Comparison of ENCODE assay signal across 16 cellular contexts in the genomic region with DNA sequence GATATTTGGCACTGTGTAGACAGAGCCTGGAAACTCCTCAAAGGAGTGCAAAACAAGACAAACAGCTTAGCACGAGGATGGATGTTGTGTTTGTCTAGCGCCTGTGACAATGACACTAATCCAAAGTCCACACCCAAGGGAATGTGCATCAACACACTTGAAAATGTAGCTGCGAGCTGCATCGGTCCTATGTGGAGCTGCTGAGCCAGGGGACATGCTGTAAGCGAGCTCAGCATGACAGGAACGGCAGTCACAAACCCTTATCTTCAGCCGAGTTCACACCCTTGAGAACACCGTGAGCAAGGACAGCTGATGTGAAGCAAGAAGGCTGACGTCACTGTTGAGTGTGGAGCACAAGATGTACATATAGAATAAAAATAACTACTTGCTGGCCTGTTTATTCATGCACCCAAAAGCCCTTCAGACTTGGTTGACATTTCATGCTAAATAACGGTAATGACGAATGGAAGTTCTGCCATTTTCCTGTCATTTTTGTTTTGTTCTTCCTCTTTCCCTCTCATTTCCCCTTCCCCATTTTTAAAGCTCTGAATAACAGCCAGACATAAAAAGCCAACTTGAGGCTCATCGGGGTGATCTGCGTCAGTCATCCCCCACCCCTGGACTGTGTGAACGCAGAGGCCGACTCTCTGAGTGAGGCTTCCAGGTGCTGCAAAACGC.
DNase-seq lines count a peak whose midpoint lies in the region; ATAC-seq and TF ChIP-seq lines count a peak whose summit lies in the region.
"Had no signal": no experiment of that assay in that cellular context is flagged by ENCODE, and none has a peak within 500 bp of the region (broad histone marks: within the 10 kb centered on the region; RNA-seq: fewer than 3 reads in every experiment).

No MANE protein-coding gene starts in this region.

- H2AK5ac ChIP-seq in mesendoderm (ENCODE audit: low read length), result no peak overlapping the region

- peaks cover 4% of the 10 kb centered on the region for H3K27me3 Mint-ChIP-seq in activated naive CD8-positive, alpha-beta T cell treated with anti-CD3 and anti-CD28 coated beads, Interleukin-2, amount 50 U/mL, for 24 hours

- H3K4me3 ChIP-seq in mesendoderm (ENCODE audit: low read length), result no peak overlapping the region
- H3K4me3 ChIP-seq: coronary artery, skin epidermis, thoracic aorta had no signal

- H4K5ac ChIP-seq in mesendoderm (ENCODE audit: low read length), result no peak overlapping the region

- H3K18ac ChIP-seq in mesendoderm (ENCODE audit: low read length), result peak overlapping the region; percentile 44

- H3K27ac Mint-ChIP-seq in activated naive CD8-positive, alpha-beta T cell treated with anti-CD3 and anti-CD28 coated beads, Interleukin-2, amount 50 U/mL, for 24 hours, result no peak overlapping the region
- H3K27ac Mint-ChIP-seq: HFFc6; naive thymus-derived CD4-positive, alpha-beta T cell had no signal

- no peaks in the 10 kb centered on the region for H3K36me3 ChIP-seq in mesendoderm (ENCODE audit: control insufficient read depth, insufficient read depth, low read length)
- H3K36me3 ChIP-seq: thoracic aorta had no signal

- peak; percentile 69 for DNase-seq in NCI-H748 (lab: John Stamatoyannopoulos, UW; ENCODE audit: unreplicated experiment)
- DNase-seq in NCI-H748 treated with DMSO at 0.1 percent for 48 hours (lab: John Stamatoyannopoulos, UW), result no peak
- DNase-seq in erythroblast (lab: John Stamatoyannopoulos, UW), result peak; percentile 5 to 66
- peak; percentile 89 for DNase-seq in mesendoderm
- no peak for DNase-seq in NCI-H774 (lab: John Stamatoyannopoulos, UW)
- no peak for DNase-seq in activated naive CD8-positive, alpha-beta T cell treated with anti-CD3 and anti-CD28 coated beads, Interleukin-2, amount 50 U/mL, for 24 hours
- no peak for DNase-seq in NOMO-1 (lab: John Stamatoyannopoulos, UW; ENCODE audit: unreplicated experiment in 2 of 2)
- DNase-seq in activated CD8-positive, alpha-beta memory T cell treated with anti-CD3 and anti-CD28 coated beads, Interleukin-2, amount 50 U/mL, for 4 hours, result no peak
- DNase-seq: kidney; naive thymus-derived CD4-positive, alpha-beta T cell; NCI-H1694 treated with DMSO at 0.1 percent for 48 hours; NK-92 treated with Interleukin-12 subunit alpha and Interleukin-12 subunit beta, amount 100 ng/mL, for 24 hours had no signal

- peaks cover 8% of the 10 kb centered on the region for H3K4me1 ChIP-seq in mesendoderm (ENCODE audit: control insufficient read depth, low read depth, low read length)

- H3K4me1 Mint-ChIP-seq in activated naive CD8-positive, alpha-beta T cell treated with anti-CD3 and anti-CD28 coated beads, Interleukin-2, amount 50 U/mL, for 24 hours, result no peaks in the 10 kb centered on the region

- WGBS in mesendoderm (ENCODE audit: extremely low coverage, insufficient coverage, low lambda C conversion rate), result no CpG with 5 or more reads among the region's 16 CpGs

- no peak overlapping the region for H2BK5ac ChIP-seq in mesendoderm (ENCODE audit: low read length)

- no peak overlapping the region for H2BK15ac ChIP-seq in mesendoderm (replicated peaks; ENCODE audit: low read depth)

- H3K36me3 Mint-ChIP-seq in activated naive CD8-positive, alpha-beta T cell treated with anti-CD3 and anti-CD28 coated beads, Interleukin-2, amount 50 U/mL, for 24 hours (ENCODE audit: low read depth), result no peaks in the 10 kb centered on the region
- H3K36me3 Mint-ChIP-seq: naive thymus-derived CD4-positive, alpha-beta T cell had no signal

- no peaks in the 10 kb centered on the region for H3K79me2 ChIP-seq in mesendoderm (ENCODE audit: control insufficient read depth, insufficient read depth, low read length)

- H3K23ac ChIP-seq in mesendoderm (ENCODE audit: low read length), result no peak overlapping the region

- H2BK120ac ChIP-seq in mesendoderm (ENCODE audit: low read depth, low read length), result no peak overlapping the region

- no peaks in the 10 kb centered on the region for H3K79me1 ChIP-seq in mesendoderm (ENCODE audit: low read length)

- no peaks in the 10 kb centered on the region for H3K27me3 ChIP-seq in mesendoderm (ENCODE audit: insufficient read depth, low read length, poor library complexity)

- no peak overlapping the region for H4K8ac ChIP-seq in mesendoderm (ENCODE audit: low read depth, low read length)

- H3K4me3 Mint-ChIP-seq in activated naive CD8-positive, alpha-beta T cell treated with anti-CD3 and anti-CD28 coated beads, Interleukin-2, amount 50 U/mL, for 24 hours, result no peak overlapping the region
- H3K4me3 Mint-ChIP-seq: HFFc6; naive thymus-derived CD4-positive, alpha-beta T cell had no signal

- H3K56ac ChIP-seq in mesendoderm (ENCODE audit: low read length), result no peak overlapping the region

- no peak overlapping the region for H3K9ac ChIP-seq in mesendoderm (ENCODE audit: low read length)

- no peak overlapping the region for H3K27ac ChIP-seq in mesendoderm (ENCODE audit: low read depth, low read length)
- H3K27ac ChIP-seq: thoracic aorta had no signal

- no peak for TF ChIP-seq POLR2A in erythroblast (IDR thresholded peaks at IDR 0.05; ENCODE audit: low read length)

- no peak overlapping the region for H3K4me2 ChIP-seq in mesendoderm (ENCODE audit: low read length)

- ATAC-seq in activated naive CD8-positive, alpha-beta T cell treated with anti-CD3 and anti-CD28 coated beads, Interleukin-2, amount 50 U/mL, for 24 hours, result no peak
- ATAC-seq: naive thymus-derived CD4-positive, alpha-beta T cell had no signal

- H3K4ac ChIP-seq in mesendoderm (ENCODE audit: low read depth, low read length), result no peak overlapping the region

- peaks cover 7% of the 10 kb centered on the region for H3K9me3 Mint-ChIP-seq in activated naive CD8-positive, alpha-beta T cell treated with anti-CD3 and anti-CD28 coated beads, Interleukin-2, amount 50 U/mL, for 24 hours

Comparison
In these comparisons a context has a peak if more than half of its experiments do, and no peak if none do; other contexts are left out.
1. DNase-seq: peak in NCI-H748 (single experiment), erythroblast (2 of 2) and mesendoderm (single experiment); none in NCI-H748 treated with DMSO at 0.1 percent for 48 hours (single experiment), NCI-H774 (single experiment), activated naive CD8-positive, alpha-beta T cell treated with anti-CD3 and anti-CD28 coated beads, Interleukin-2, amount 50 U/mL, for 24 hours (single experiment), NOMO-1 (0 of 2) and activated CD8-positive, alpha-beta memory T cell treated with anti-CD3 and anti-CD28 coated beads, Interleukin-2, amount 50 U/mL, for 4 hours (single experiment).